Comparison of ENCODE assay signal across 17 cellular contexts in the genomic region with DNA sequence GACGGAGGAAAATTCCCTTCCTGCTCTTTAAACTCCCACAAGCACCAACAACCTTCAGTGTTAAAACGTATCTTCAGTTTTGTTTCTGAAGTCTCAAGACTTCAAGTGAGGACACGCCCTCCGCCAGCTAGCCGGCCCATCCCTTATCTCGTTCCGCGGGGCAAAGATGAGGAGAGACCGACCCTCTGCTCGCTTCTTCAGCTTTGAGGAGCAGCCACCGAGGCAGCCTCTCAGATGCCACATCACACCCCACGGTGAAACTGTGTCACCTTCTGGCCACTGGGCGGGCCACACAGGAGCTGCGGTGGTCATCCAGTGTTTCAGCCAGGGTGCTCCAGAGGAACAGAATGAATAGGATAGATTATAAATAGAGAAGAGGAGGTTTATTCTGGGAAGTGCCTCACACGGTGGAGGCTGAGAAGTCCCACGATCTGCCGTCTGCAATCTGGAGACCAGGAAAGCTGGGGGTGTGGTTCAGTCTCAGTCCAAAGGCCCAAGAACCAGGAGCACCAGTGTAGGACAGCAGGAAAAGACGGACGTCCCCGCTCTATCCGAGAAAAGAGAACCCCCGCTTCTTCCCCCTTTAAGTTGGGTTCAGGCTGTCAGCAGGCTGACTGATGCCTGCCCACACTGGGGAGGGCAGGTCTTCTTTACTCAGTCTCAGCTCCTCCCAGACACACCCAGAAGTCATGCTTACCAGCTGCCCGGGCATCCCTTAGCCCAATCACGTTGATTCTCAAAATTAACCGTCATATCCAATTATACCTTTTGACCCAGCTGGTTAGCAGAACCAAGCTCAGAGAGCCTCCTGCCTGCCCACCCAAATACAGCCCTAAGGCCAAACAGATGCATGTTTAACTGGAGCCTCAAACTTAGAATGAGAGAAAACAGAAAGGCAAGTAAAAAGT.
DNase-seq lines count a peak whose midpoint lies in the region; ATAC-seq and TF ChIP-seq lines count a peak whose summit lies in the region.
"Had no signal": no experiment of that assay in that cellular context is flagged by ENCODE, and none has a peak within 500 bp of the region (broad histone marks: within the 10 kb centered on the region; RNA-seq: fewer than 3 reads in every experiment).

No MANE protein-coding gene starts in this region.

- no peak overlapping the region; the same call in 1 of the 2 replicates for H3K27ac Mint-ChIP-seq in GM23338
- H3K27ac Mint-ChIP-seq in activated CD8-positive, alpha-beta T cell treated with anti-CD3 and anti-CD28 coated beads, Interleukin-2, amount 10 ng/mL, durations not matched to agents 7 days and 5 days: no peak overlapping the region
- H3K27ac Mint-ChIP-seq: activated CD4-positive, alpha-beta T cell treated with anti-CD3 and anti-CD28 coated beads, Interleukin-2, amount 10 ng/mL, durations not matched to agents 24 days and 14 days had no signal

- H3K79me2 ChIP-seq in GM23338 (replicated peaks; ENCODE audit: insufficient read depth): no peaks in the 10 kb centered on the region

- H3K4me2 ChIP-seq in BLaER1 treated with 17β-estradiol and CSF1 and Interleukin-3, amounts not matched to agents 10 nM and 100 nM: peak overlapping the region in 8 of 11 experiments; percentile 5 to 45 (median 36); a peak in 11 of 22 replicates
- no peak overlapping the region for H3K4me2 ChIP-seq in GM23338

- no peak for ATAC-seq in GM23338
- ATAC-seq in activated CD8-positive, alpha-beta T cell treated with anti-CD3 and anti-CD28 coated beads, Interleukin-2, amount 10 ng/mL, durations not matched to agents 7 days and 5 days: no peak
- peak; percentile 85 for ATAC-seq in mucosa of descending colon
- no peak for ATAC-seq in HG03432 (IDR thresholded peaks at IDR 0.05; ENCODE audit: unreplicated experiment)
- ATAC-seq: left lung had no signal

- H3K9me3 ChIP-seq in BLaER1 treated with 17β-estradiol and CSF1 and Interleukin-3, amounts not matched to agents 10 nM and 100 nM (replicated peaks in 1 of 11): peaks cover 0 to 4% (median under 1%) of the 10 kb centered on the region in 11 experiments; a peak in 2 of 22 replicates
- H3K9me3 ChIP-seq in mucosa of descending colon: no peaks in the 10 kb centered on the region
- H3K9me3 ChIP-seq: left lung, neutrophil had no signal

- H2AFZ ChIP-seq in GM23338: peak overlapping the region; percentile 75; the same call in 1 of the 2 replicates
- H2AFZ ChIP-seq: GM23248 had no signal

- peaks cover 6% of the 10 kb centered on the region for H3K4me1 Mint-ChIP-seq in GM23338
- H3K4me1 Mint-ChIP-seq in activated CD8-positive, alpha-beta T cell treated with anti-CD3 and anti-CD28 coated beads, Interleukin-2, amount 10 ng/mL, durations not matched to agents 7 days and 5 days (ENCODE audit: low read depth): peaks cover 18% of the 10 kb centered on the region

- peaks cover 0 to 23% (median 15%) of the 10 kb centered on the region in 10 experiments; a peak in 14 of 20 replicates for H3K4me1 ChIP-seq in BLaER1 treated with 17β-estradiol and CSF1 and Interleukin-3, amounts not matched to agents 10 nM and 100 nM
- H3K4me1 ChIP-seq in GM23338 (ENCODE audit: insufficient read depth) (no peaks in the 10 kb centered on the region), mucosa of descending colon (ENCODE audit: low read depth) (peaks cover 10% of the 10 kb centered on the region)
- H3K4me1 ChIP-seq: left lung had no signal

- H3K9me2 ChIP-seq in GM23338 (ENCODE audit: insufficient read depth): no peaks in the 10 kb centered on the region; the same call in 1 of the 2 replicates

- H3F3A ChIP-seq in GM23338 (replicated peaks; ENCODE audit: low read depth): no peaks in the 10 kb centered on the region

- H4K20me1 ChIP-seq in BLaER1 treated with 17β-estradiol and CSF1 and Interleukin-3, amounts not matched to agents 10 nM and 100 nM: no peaks in the 10 kb centered on the region
- no peaks in the 10 kb centered on the region for H4K20me1 ChIP-seq in GM23338 (replicated peaks; ENCODE audit: insufficient read depth)

- TF ChIP-seq CTCF in GM23338 (conservative IDR thresholded peaks at IDR 0.05; ENCODE audit: low read depth in 2 of 2) (no peak), mucosa of descending colon (IDR thresholded peaks at IDR 0.05) (no peak)

- H3K27me3 Mint-ChIP-seq in GM23338 (ENCODE audit: insufficient read depth, low read depth, poor library complexity): peaks cover 2% of the 10 kb centered on the region
- peaks cover 2% of the 10 kb centered on the region for H3K27me3 Mint-ChIP-seq in activated CD8-positive, alpha-beta T cell treated with anti-CD3 and anti-CD28 coated beads, Interleukin-2, amount 10 ng/mL, durations not matched to agents 7 days and 5 days (ENCODE audit: low read depth)

- H3K4me3 Mint-ChIP-seq in GM23338: no peak overlapping the region
- H3K4me3 Mint-ChIP-seq in activated CD8-positive, alpha-beta T cell treated with anti-CD3 and anti-CD28 coated beads, Interleukin-2, amount 10 ng/mL, durations not matched to agents 7 days and 5 days: peak overlapping the region; percentile 5
- H3K4me3 Mint-ChIP-seq: activated CD4-positive, alpha-beta T cell treated with anti-CD3 and anti-CD28 coated beads, Interleukin-2, amount 10 ng/mL, durations not matched to agents 24 days and 14 days had no signal

- H3K9ac ChIP-seq in BLaER1 treated with 17β-estradiol and CSF1 and Interleukin-3, amounts not matched to agents 10 nM and 100 nM: no peak overlapping the region
- H3K9ac ChIP-seq: GM23248 had no signal

- intact Hi-C loops in mucosa of descending colon (cut with DNase I, micrococcal nuclease): no loop called here

- peaks cover 0 to 8% (median 0%) of the 10 kb centered on the region in 11 experiments; a peak in 1 of 22 replicates for H3K27me3 ChIP-seq in BLaER1 treated with 17β-estradiol and CSF1 and Interleukin-3, amounts not matched to agents 10 nM and 100 nM
- H3K27me3 ChIP-seq in GM23338 (ENCODE audit: insufficient read depth): no peaks in the 10 kb centered on the region
- H3K27me3 ChIP-seq: left lung, neutrophil had no signal

- no peaks in the 10 kb centered on the region; the same call in 2 of the 3 replicates for H3K9me3 Mint-ChIP-seq in GM23338
- no peaks in the 10 kb centered on the region for H3K9me3 Mint-ChIP-seq in activated CD8-positive, alpha-beta T cell treated with anti-CD3 and anti-CD28 coated beads, Interleukin-2, amount 10 ng/mL, durations not matched to agents 7 days and 5 days (ENCODE audit: insufficient read depth)
- H3K9me3 Mint-ChIP-seq: activated CD4-positive, alpha-beta T cell treated with anti-CD3 and anti-CD28 coated beads, Interleukin-2, amount 10 ng/mL, durations not matched to agents 24 days and 14 days had no signal

- H3K36me3 Mint-ChIP-seq in GM23338 (ENCODE audit: low read depth): 0 out of 3 replicates have a peak, but pooled peaks cover 2% of the 10 kb centered on the region
- H3K36me3 Mint-ChIP-seq in activated CD8-positive, alpha-beta T cell treated with anti-CD3 and anti-CD28 coated beads, Interleukin-2, amount 10 ng/mL, durations not matched to agents 7 days and 5 days (ENCODE audit: low read depth): no peaks in the 10 kb centered on the region

- H3K27ac ChIP-seq in BLaER1 treated with 17β-estradiol and CSF1 and Interleukin-3, amounts not matched to agents 10 nM and 100 nM: no peak overlapping the region
- H3K27ac ChIP-seq in GM23338 (ENCODE audit: low read depth): no peak overlapping the region
- H3K27ac ChIP-seq: GM23248, left lung, neutrophil had no signal

- no peak overlapping the region for H3K4me3 ChIP-seq in BLaER1 treated with 17β-estradiol and CSF1 and Interleukin-3, amounts not matched to agents 10 nM and 100 nM
- H3K4me3 ChIP-seq in GM23338 (no peak overlapping the region), mucosa of descending colon (no peak overlapping the region)
- H3K4me3 ChIP-seq: GM23248, left lung had no signal

- no peaks in the 10 kb centered on the region; a peak in 1 of 22 replicates for H3K36me3 ChIP-seq in BLaER1 treated with 17β-estradiol and CSF1 and Interleukin-3, amounts not matched to agents 10 nM and 100 nM
- H3K36me3 ChIP-seq in GM23338 (ENCODE audit: insufficient read depth) (no peaks in the 10 kb centered on the region), mucosa of descending colon (ENCODE audit: low read depth) (no peaks in the 10 kb centered on the region)
- H3K36me3 ChIP-seq: left lung, neutrophil had no signal

- POLR2A ChIA-PET in activated CD8-positive, alpha-beta T cell treated with anti-CD3 and anti-CD28 coated beads, Interleukin-2, amount 10 ng/mL, durations not matched to agents 7 days and 5 days (lab: Charles Lee): no interaction called here

- CTCF ChIA-PET in activated CD8-positive, alpha-beta T cell treated with anti-CD3 and anti-CD28 coated beads, Interleukin-2, amount 10 ng/mL, durations not matched to agents 7 days and 5 days (lab: Charles Lee): no interaction called here

- DNase-seq in GM23338 (ENCODE audit: low spot score) (peak; percentile 5), mucosa of descending colon (peak; percentile 52 to 69 (median 61)), activated gamma-delta T cell treated with Interleukin-2 at 50 U/mL for 16 hours (no peak), putamen (ENCODE audit: low spot score) (no peak)
- no peak for DNase-seq in activated CD8-positive, alpha-beta T cell treated with anti-CD3 and anti-CD28 coated beads, Interleukin-2, amount 10 ng/mL, durations not matched to agents 7 days and 5 days
- DNase-seq in stimulated activated naive CD4-positive, alpha-beta T cell treated with Interleukin-2 at 50 U/mL for 16 hours (lab: John Stamatoyannopoulos, UW): no peak
- DNase-seq: activated CD4-positive, alpha-beta T cell treated with anti-CD3 and anti-CD28 coated beads, Interleukin-2, amount 10 ng/mL, durations not matched to agents 24 days and 14 days; effector CD8-positive, alpha-beta T cell; GM23248; MV-4-11; NCI-H2107; Right ventricle myocardium superior; T-helper 9 cell had no signal

TF ChIP-seq in GM23338, 12 proteins besides CTCF, POLR2A, EP300 and RAD21:
- TF ChIP-seq ZNF331 (CRISPR knock-in tag; IDR thresholded peaks at IDR 0.05; ENCODE audit: low read depth): no peak
- no peak for TF ChIP-seq NANOG (IDR thresholded peaks at IDR 0.05; ENCODE audit: borderline replicate concordance)
- TF ChIP-seq EZH2phosphoT487 (IDR thresholded peaks at IDR 0.05; ENCODE audit: unreplicated experiment): no peak
- TF ChIP-seq POLR2AphosphoS5 (IDR thresholded peaks at IDR 0.05; ENCODE audit: low read depth): no peak
- TF ChIP-seq EZH2 (IDR thresholded peaks at IDR 0.05; ENCODE audit: low read depth, unreplicated experiment): no peak
- TF ChIP-seq CREB1 (CRISPR knock-in tag; IDR thresholded peaks at IDR 0.05; ENCODE audit: low read depth): no peak
- no peak for TF ChIP-seq STAT1 (IDR thresholded peaks at IDR 0.05; ENCODE audit: unreplicated experiment)
- TF ChIP-seq ZNF114 (CRISPR knock-in tag; IDR thresholded peaks at IDR 0.05): no peak

Comparison
In these comparisons a context has a peak if more than half of its experiments do, and no peak if none do; other contexts are left out.
1. DNase-seq: peak in GM23338 (single experiment) and mucosa of descending colon (3 of 3); none in activated CD8-positive, alpha-beta T cell treated with anti-CD3 and anti-CD28 coated beads, Interleukin-2, amount 10 ng/mL, durations not matched to agents 7 days and 5 days (single experiment), activated gamma-delta T cell treated with Interleukin-2 at 50 U/mL for 16 hours (single experiment), putamen (single experiment) and stimulated activated naive CD4-positive, alpha-beta T cell treated with Interleukin-2 at 50 U/mL for 16 hours (single experiment).